In genomic region chr13:21594715-21595545, GRCh38 we compare ENCODE assay signal across 11 cellular contexts. TPM values are rescaled to one million over a fixed set of nuclear protein-coding genes. Genes with fewer than 3 reads are reported as not detected.
DNase-seq lines count a peak whose midpoint lies in the region; ATAC-seq and TF ChIP-seq lines count a peak whose summit lies in the region.
"Had no signal": no experiment of that assay in that cellular context is flagged by ENCODE, and none has a peak within 500 bp of the region (broad histone marks: within the 10 kb centered on the region; RNA-seq: fewer than 3 reads in every experiment).

No MANE protein-coding gene starts in this region.

- no peak overlapping the region for H3K27ac Mint-ChIP-seq in Calu3 (ENCODE audit: unreplicated experiment)

- H3F3A ChIP-seq in MM.1S (ENCODE audit: insufficient read depth, low read length) = no peaks in the 10 kb centered on the region

- H3K9me2 ChIP-seq in MM.1S (replicated peaks; ENCODE audit: insufficient read depth, low read length) = no peaks in the 10 kb centered on the region

- no TSS peak for BruUV-seq in Calu3 (replicated peaks; lab: Mats Ljungman, UMichigan)

- H3K9me3 ChIP-seq in MM.1S (replicated peaks; ENCODE audit: insufficient read depth, low read length) = no peaks in the 10 kb centered on the region

- no peaks in the 10 kb centered on the region for H4K20me1 ChIP-seq in MM.1S (ENCODE audit: insufficient read depth, low read length)

- no peak overlapping the region for H2AFZ ChIP-seq in MM.1S (ENCODE audit: low read length)

- TF ChIP-seq POLR2A in GM18505 (IDR thresholded peaks at IDR 0.05; ENCODE audit: borderline replicate concordance, extremely low read depth, insufficient read depth, insufficient read length) = no peak

- peaks cover 10% of the 10 kb centered on the region for H3K4me1 Mint-ChIP-seq in Calu3 (ENCODE audit: low read depth, unreplicated experiment)

- H3K27me3 Mint-ChIP-seq in Calu3 (ENCODE audit: unreplicated experiment) = no peaks in the 10 kb centered on the region
- H3K27me3 Mint-ChIP-seq: natural killer cell treated with Interleukin-12 subunit alpha and Interleukin-12 subunit beta and Interleukin-15 and Interleukin-18, amount 100 ng/mL, for 72 hours had no signal

- TF ChIP-seq CTCF in MM.1S (IDR thresholded peaks at IDR 0.05; ENCODE audit: low read length) (no peak), Calu3 (IDR thresholded peaks at IDR 0.05; ENCODE audit: unreplicated experiment) (no peak)

- H3K79me2 ChIP-seq in MM.1S (ENCODE audit: low read length) = peaks cover 41% of the 10 kb centered on the region

- no peaks in the 10 kb centered on the region for H3K4me1 ChIP-seq in MM.1S (ENCODE audit: low read length)

- no peak overlapping the region for H3K4me3 ChIP-seq in MM.1S (ENCODE audit: low read length)

- ATAC-seq in GM18505 (IDR thresholded peaks at IDR 0.05; ENCODE audit: unreplicated experiment) (peak; percentile 47), GM19452 (IDR thresholded peaks at IDR 0.05; ENCODE audit: unreplicated experiment) (peak; percentile 41), HG02885 (IDR thresholded peaks at IDR 0.05; ENCODE audit: poor library complexity, unreplicated experiment) (peak; percentile 55)

- DNase-seq in MM.1S = no peak
- no peak for DNase-seq in cerebellar nuclear complex (lab: John Stamatoyannopoulos, UW)
- no peak for DNase-seq in T1000 (lab: John Stamatoyannopoulos, UW)
- DNase-seq in AG08395 (ENCODE audit: low spot score) = no peak
- DNase-seq in Calu3 = no peak
- DNase-seq: activated T-cell treated with anti-CD3 and anti-CD28 coated beads, Interleukin-2, amount 50 U/mL, for 72 hours; NCI-H1105 treated with DMSO at 0.1 percent for 48 hours had no signal

- no peaks in the 10 kb centered on the region for H3K36me3 Mint-ChIP-seq in Calu3 (ENCODE audit: insufficient read depth, unreplicated experiment)
- H3K36me3 Mint-ChIP-seq: natural killer cell treated with Interleukin-12 subunit alpha and Interleukin-12 subunit beta and Interleukin-15 and Interleukin-18, amount 100 ng/mL, for 72 hours had no signal

- no peak overlapping the region for H3K4me3 Mint-ChIP-seq in Calu3 (ENCODE audit: low read depth, unreplicated experiment)
- H3K4me3 Mint-ChIP-seq: activated T-cell treated with anti-CD3 and anti-CD28 coated beads, Interleukin-2, amount 50 U/mL, for 72 hours; natural killer cell treated with Interleukin-12 subunit alpha and Interleukin-12 subunit beta and Interleukin-15 and Interleukin-18, amount 100 ng/mL, for 72 hours had no signal

- H3K27me3 ChIP-seq in MM.1S (replicated peaks; ENCODE audit: insufficient read depth, low read length) = no peaks in the 10 kb centered on the region

- no peak overlapping the region for H3K4me2 ChIP-seq in MM.1S (ENCODE audit: low read depth, low read length)

- H3K36me3 ChIP-seq in MM.1S (replicated peaks; ENCODE audit: insufficient read depth, low read length) = no peaks in the 10 kb centered on the region

- intact Hi-C loops in Calu3 (cut with micrococcal nuclease; ENCODE audit: unreplicated experiment) = no loop called here

- no peak overlapping the region for H3K9ac ChIP-seq in MM.1S (ENCODE audit: low read length)

- peak overlapping the region; percentile 6; the same call in 1 of the 2 replicates for H3K27ac ChIP-seq in MM.1S (ENCODE audit: low read length)

- CTCF ChIA-PET in Calu3 (lab: Charles Lee) = no interaction called here

- no peaks in the 10 kb centered on the region for H3K9me3 Mint-ChIP-seq in Calu3 (ENCODE audit: low read depth, unreplicated experiment)
- H3K9me3 Mint-ChIP-seq: natural killer cell treated with Interleukin-12 subunit alpha and Interleukin-12 subunit beta and Interleukin-15 and Interleukin-18, amount 100 ng/mL, for 72 hours had no signal

RNA-seq across cellular contexts. Expression of gene MICU2, which starts 9.0 kb away (rescaled TPM):
- total RNA-seq in Calu3 (2022) = 16.3 and 17.4 TPM in 2 replicates
